Comparison of ENCODE assay signal across 7 cellular contexts in the genomic region with DNA sequence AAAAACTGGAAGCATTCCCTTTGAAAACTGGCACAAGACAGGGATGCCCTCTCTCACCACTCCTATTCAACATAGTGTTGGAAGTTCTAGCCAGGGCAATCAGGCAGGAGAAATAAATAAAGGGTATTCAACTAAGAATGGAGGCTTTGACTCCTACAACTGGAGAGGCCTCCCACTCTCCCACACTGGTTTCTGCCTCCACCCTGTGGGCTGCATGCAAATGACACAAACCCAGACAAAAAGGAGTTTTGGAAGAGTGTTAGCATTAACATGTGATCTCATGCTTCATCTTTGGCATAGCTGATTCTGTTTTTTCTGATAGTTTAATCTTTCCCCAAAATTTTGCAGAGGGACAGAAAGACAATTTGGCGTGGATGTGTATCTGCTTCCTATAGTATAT.
DNase-seq lines count a peak whose midpoint lies in the region; ATAC-seq and TF ChIP-seq lines count a peak whose summit lies in the region.

No MANE protein-coding gene starts in this region.

- in situ Hi-C loops in GM13977 (cut with MboI; ENCODE audit: low pct_unique_long_range_greater_than_20kb, low sequenced_read_pairs, unreplicated experiment): loop anchor here (25.0 kb wide), 1 partner anchor 534 kb away; no protein-coding TSS in a partner anchor

- ATAC-seq in HG03135 (IDR thresholded peaks at IDR 0.05; ENCODE audit: unreplicated experiment): no peak

- no peaks in the 10 kb centered on the region for H3K36me3 ChIP-seq in MM.1S (replicated peaks; ENCODE audit: insufficient read depth, low read length)
- H3K36me3 ChIP-seq in osteoblast (ENCODE audit: insufficient read depth, low read length): no peaks in the 10 kb centered on the region

- no peak overlapping the region for H3K4me2 ChIP-seq in MM.1S (ENCODE audit: low read depth, low read length)
- H3K4me2 ChIP-seq in osteoblast (ENCODE audit: insufficient read depth, low read length): no peak overlapping the region

- H3K79me2 ChIP-seq in MM.1S (ENCODE audit: low read length) (no peaks in the 10 kb centered on the region), osteoblast (ENCODE audit: insufficient read depth, low read length) (no peaks in the 10 kb centered on the region)

- H2AFZ ChIP-seq in MM.1S (ENCODE audit: low read length): no peak overlapping the region
- H2AFZ ChIP-seq in osteoblast (ENCODE audit: low read length): no peak overlapping the region

- no peaks in the 10 kb centered on the region for H3K9me3 ChIP-seq in MM.1S (replicated peaks; ENCODE audit: insufficient read depth, low read length)
- H3K9me3 ChIP-seq in osteoblast (ENCODE audit: low read depth, low read length): no peaks in the 10 kb centered on the region

- TF ChIP-seq CTCF in GM13977 (IDR thresholded peaks at IDR 0.05; ENCODE audit: extremely low read depth, insufficient read depth, missing control alignments) (peak; percentile 37), MM.1S (IDR thresholded peaks at IDR 0.05; ENCODE audit: low read length) (peak; percentile 21), osteoblast (IDR thresholded peaks at IDR 0.05; ENCODE audit: extremely low read depth, low read depth, low read length) (peak; percentile 74)

- H3K9ac ChIP-seq in MM.1S (ENCODE audit: low read length): no peak overlapping the region

- H3K27ac ChIP-seq in MM.1S (ENCODE audit: low read length) (no peak overlapping the region), osteoblast (ENCODE audit: low read depth, low read length) (no peak overlapping the region)

- H4K20me1 ChIP-seq in MM.1S (ENCODE audit: insufficient read depth, low read length): no peaks in the 10 kb centered on the region
- H4K20me1 ChIP-seq in osteoblast (ENCODE audit: insufficient read depth, low read length): no peaks in the 10 kb centered on the region

- no peaks in the 10 kb centered on the region for H3K9me2 ChIP-seq in MM.1S (replicated peaks; ENCODE audit: insufficient read depth, low read length)

- H3K4me1 ChIP-seq in MM.1S (ENCODE audit: low read length) (no peaks in the 10 kb centered on the region), osteoblast (ENCODE audit: insufficient read depth, low read length) (no peaks in the 10 kb centered on the region)

- H3K27me3 ChIP-seq in MM.1S (replicated peaks; ENCODE audit: insufficient read depth, low read length): no peaks in the 10 kb centered on the region
- H3K27me3 ChIP-seq in osteoblast (ENCODE audit: insufficient read depth, low read length): no peaks in the 10 kb centered on the region

- H3F3A ChIP-seq in MM.1S (ENCODE audit: insufficient read depth, low read length): no peaks in the 10 kb centered on the region

- no peak for DNase-seq in GM13977 (ENCODE audit: low spot score)
- no peak for DNase-seq in MM.1S
- DNase-seq in dermis blood vessel endothelial cell: peak; percentile 2
- DNase-seq in osteoblast (ENCODE audit: insufficient read length, low spot score, missing footprints): peak; percentile 22
- DNase-seq in activated CD4-positive, alpha-beta T cell treated with anti-CD3 and anti-CD28 coated beads for 4 hours: no peak
- no peak for DNase-seq in NCI-H510A treated with DMSO at 0.1 percent for 48 hours (lab: John Stamatoyannopoulos, UW)

- no peak overlapping the region for H3K4me3 ChIP-seq in MM.1S (ENCODE audit: low read length)
- no peak overlapping the region for H3K4me3 ChIP-seq in osteoblast (ENCODE audit: insufficient read depth, low read length)

Comparison
In these comparisons a context has a peak if more than half of its experiments do, and no peak if none do; other contexts are left out.
1. DNase-seq: peak in dermis blood vessel endothelial cell (single experiment) and osteoblast (single experiment); none in GM13977 (single experiment), MM.1S (single experiment), activated CD4-positive, alpha-beta T cell treated with anti-CD3 and anti-CD28 coated beads for 4 hours (0 of 2) and NCI-H510A treated with DMSO at 0.1 percent for 48 hours (single experiment).
2. CTCF ChIP-seq: peak in every context shown above with its lines; median percentile 74 in osteoblast; 37 in GM13977; 21 in MM.1S.